8 cellular contexts compared by ENCODE assay signal in genomic region chr14:99793213-99794155, GRCh38. TPM values are rescaled to one million over a fixed set of nuclear protein-coding genes. Genes with fewer than 3 reads are reported as not detected.
DNase-seq lines count a peak whose midpoint lies in the region; ATAC-seq, FAIRE-seq and TF ChIP-seq lines count a peak whose summit lies in the region.

TSS of gene EML1 (plus strand) at chr14:99793413. CDS start at chr14:99793477, 64 bp downstream.

- H3K36me3 Mint-ChIP-seq in astrocyte (ENCODE audit: low read depth, unreplicated experiment) = no peaks in the 10 kb centered on the region

- H3K27ac ChIP-seq in astrocyte (ENCODE audit: low read depth, low read length) (peak within 1 kb of the TSS; percentile 61), right cardiac atrium (ENCODE audit: low read length) (peak within 1 kb of the TSS; percentile 70), rectal smooth muscle tissue (ENCODE audit: low read depth, low read length) (peak within 1 kb of the TSS; percentile 86), urinary bladder (ENCODE audit: low read depth) (peak within 1 kb of the TSS; percentile 90)

- H3K79me2 ChIP-seq in astrocyte (ENCODE audit: insufficient read depth, low read length) = peaks cover 48% of the 10 kb centered on the region

- H4K20me1 ChIP-seq in astrocyte (ENCODE audit: insufficient read depth, low read length) = peaks cover 44% of the 10 kb centered on the region

- no peak for TF ChIP-seq CTCF in astrocyte (IDR thresholded peaks at IDR 0.05; ENCODE audit: insufficient read depth, low read depth, low read length)

- peak; percentile 93 for ATAC-seq in right cardiac atrium

- peaks cover 2% of the 10 kb centered on the region for H3K9me3 Mint-ChIP-seq in astrocyte (ENCODE audit: unreplicated experiment)

- H3K27me3 Mint-ChIP-seq in astrocyte (ENCODE audit: low read depth, unreplicated experiment) = peaks cover 3% of the 10 kb centered on the region

- H3K9ac ChIP-seq in astrocyte (ENCODE audit: low read length) = peak within 1 kb of the TSS; percentile 91
- H3K9ac ChIP-seq in rectal smooth muscle tissue (ENCODE audit: low read length) = peak within 1 kb of the TSS; percentile 1

- peak within 1 kb of the TSS; percentile 84 for H2AFZ ChIP-seq in astrocyte (ENCODE audit: low read depth, low read length)

- intact Hi-C loops in right cardiac atrium (cut with DNase I) = loop anchor here (5.0 to 10.0 kb wide), 5 partner anchors 41 to 91 kb away; no protein-coding TSS in a partner anchor

- H3K4me1 Mint-ChIP-seq in astrocyte (ENCODE audit: low read depth, unreplicated experiment) = peaks cover 14% of the 10 kb centered on the region

- peaks cover 14% of the 10 kb centered on the region for H3K4me1 ChIP-seq in astrocyte (ENCODE audit: insufficient read depth, low read length)
- peaks cover 9% of the 10 kb centered on the region for H3K4me1 ChIP-seq in right cardiac atrium (ENCODE audit: control insufficient read depth, insufficient read depth, low read length)
- H3K4me1 ChIP-seq in rectal smooth muscle tissue (ENCODE audit: control insufficient read depth, insufficient read depth, low read length) = peaks cover 31% of the 10 kb centered on the region
- no peaks in the 10 kb centered on the region for H3K4me1 ChIP-seq in urinary bladder (ENCODE audit: insufficient read depth)

- no peaks in the 10 kb centered on the region for H3K36me3 ChIP-seq in MG63
- no peaks in the 10 kb centered on the region for H3K36me3 ChIP-seq in astrocyte (ENCODE audit: insufficient read depth, low read length)
- no peaks in the 10 kb centered on the region for H3K36me3 ChIP-seq in rectal smooth muscle tissue (ENCODE audit: control insufficient read depth, insufficient read depth, low read length)
- H3K36me3 ChIP-seq in urinary bladder (ENCODE audit: insufficient read depth) = no peaks in the 10 kb centered on the region

- no peak for FAIRE-seq in astrocyte (lab: Jason Lieb, UNC)

- peak within 1 kb of the TSS; percentile 96 for H3K4me2 ChIP-seq in astrocyte (ENCODE audit: low read length)

- no peaks in the 10 kb centered on the region for H3K9me3 ChIP-seq in MG63
- peaks cover 7% of the 10 kb centered on the region for H3K9me3 ChIP-seq in astrocyte (ENCODE audit: insufficient read depth, low read depth, low read length)
- H3K9me3 ChIP-seq in right cardiac atrium (ENCODE audit: control insufficient read depth, low read length) = no peaks in the 10 kb centered on the region

- no peaks in the 10 kb centered on the region for H3K27me3 ChIP-seq in MG63
- no peaks in the 10 kb centered on the region for H3K27me3 ChIP-seq in astrocyte (ENCODE audit: insufficient read depth, low read length)
- H3K27me3 ChIP-seq in right cardiac atrium (ENCODE audit: control insufficient read depth, insufficient read depth) = no peaks in the 10 kb centered on the region
- no peaks in the 10 kb centered on the region for H3K27me3 ChIP-seq in rectal smooth muscle tissue (ENCODE audit: control insufficient read depth, insufficient read depth, low read length)

- peak within 1 kb of the TSS; percentile 70 for H3K27ac Mint-ChIP-seq in astrocyte (ENCODE audit: unreplicated experiment)

- WGBS in right cardiac atrium = under 1% methylated on average over 121 of the region's 121 CpGs
- WGBS in urinary bladder = under 1% methylated on average over 121 of the region's 121 CpGs

- peak within 1 kb of the TSS; percentile 89 for H3K4me3 Mint-ChIP-seq in astrocyte (ENCODE audit: unreplicated experiment)

- DNase-seq in EL = peak; percentile 83
- DNase-seq in GOT3 (lab: John Stamatoyannopoulos, UW) = peak; percentile 37
- DNase-seq in MG63 = peak; percentile 83
- DNase-seq in T-helper 9 cell = peak; percentile 63
- peak; percentile 52 for DNase-seq in astrocyte (ENCODE audit: low read depth)
- peak; percentile 91 to 96 (median 95) for DNase-seq in right cardiac atrium

- H3K4me3 ChIP-seq in MG63 (peak within 1 kb of the TSS; percentile 59), astrocyte (ENCODE audit: insufficient read depth, low read depth, low read length) (peak within 1 kb of the TSS; percentile 84), right cardiac atrium (ENCODE audit: low read length) (peak within 1 kb of the TSS; percentile 97), rectal smooth muscle tissue (ENCODE audit: low read length) (peak within 1 kb of the TSS; percentile 60), urinary bladder (ENCODE audit: low read depth, low read length) (peak within 1 kb of the TSS; percentile 85)

RNA-seq across cellular contexts. Expression of gene EML1, which starts in this region (rescaled TPM):
- 9.7 and 11.8 TPM in 2 replicates for total RNA-seq in MG63 (2014; rRNA removed; shearing (Covaris generic); ENCODE audit: low replicate concordance)
- total RNA-seq in astrocyte = 17.1 and 23.5 TPM in 2 replicates
- 10 to 100 TPM; 32.5 to 39.1 (median 34.8) TPM for total RNA-seq in right cardiac atrium
- polyA plus RNA-seq in right cardiac atrium = 11.2 TPM
- 77.1 TPM for total RNA-seq in urinary bladder
- polyA plus RNA-seq in urinary bladder = 45.2 TPM

Comparison
In these comparisons a context has a peak if more than half of its experiments do, and no peak if none do; other contexts are left out.
1. Peak in every context shown above with its lines: DNase-seq, ATAC-seq, H3K4me3 ChIP-seq and H3K27ac ChIP-seq.
2. DNase-seq: peak in every context shown above with its lines; median percentile 95 in right cardiac atrium; 83 in EL; 83 in MG63; 63 in T-helper 9 cell; 52 in astrocyte; 37 in GOT3.